Comparison of ENCODE assay signal across 8 cellular contexts in genomic region chr6:33160728-33161323, GRCh38. TPM values are rescaled to one million over a fixed set of nuclear protein-coding genes. Genes with fewer than 3 reads are reported as not detected.
DNase-seq lines count a peak whose midpoint lies in the region; ATAC-seq lines count a peak whose summit lies in the region.

No MANE protein-coding gene starts in this region.

- H3K27me3 ChIP-seq in naive thymus-derived CD4-positive, alpha-beta T cell (ENCODE audit: control insufficient read depth in 2 of 2, insufficient read depth in 2 of 2, low read length in 2 of 2) = no peaks in the 10 kb centered on the region

- H3K4me1 ChIP-seq in naive thymus-derived CD4-positive, alpha-beta T cell (ENCODE audit: control insufficient read depth in 2 of 2, insufficient read depth in 2 of 2, low read length in 2 of 2) = no peaks in the 10 kb centered on the region

- no peaks in the 10 kb centered on the region for H3K36me3 Mint-ChIP-seq in naive thymus-derived CD4-positive, alpha-beta T cell

- peak overlapping the region in 1 of 9 donors; percentile 63 for H3K27ac Mint-ChIP-seq in naive thymus-derived CD4-positive, alpha-beta T cell

- H3K9me3 ChIP-seq in naive thymus-derived CD4-positive, alpha-beta T cell (ENCODE audit: control insufficient read depth in 2 of 3, low read length in 3 of 3) = no peaks in the 10 kb centered on the region

- ATAC-seq in naive thymus-derived CD4-positive, alpha-beta T cell = no peak
- ATAC-seq in HG03378 (IDR thresholded peaks at IDR 0.05; ENCODE audit: unreplicated experiment) (no peak), HG02759 (IDR thresholded peaks at IDR 0.05; ENCODE audit: unreplicated experiment) (no peak)

- no peaks in the 10 kb centered on the region for H3K36me3 ChIP-seq in naive thymus-derived CD4-positive, alpha-beta T cell (ENCODE audit: control insufficient read depth in 2 of 3, insufficient read depth in 3 of 3, low read length in 3 of 3)

- POLR2A ChIA-PET in naive thymus-derived CD4-positive, alpha-beta T cell (lab: Charles Lee) = interaction anchor here (1.0 to 4.5 kb wide), 3 partner anchors 34 to 88 kb away, joined by 4 to 28 read pairs (median 5); no protein-coding TSS in a partner anchor

- peaks cover 8 to 16% (median 10%) of the 10 kb centered on the region in 7 donors for H3K4me1 Mint-ChIP-seq in naive thymus-derived CD4-positive, alpha-beta T cell

- peak; percentile 60 for DNase-seq in activated effector memory CD4-positive, alpha-beta T cell treated with anti-CD3 and anti-CD28 coated beads, Interleukin-2, amount 50 U/mL, for 16 hours
- no peak for DNase-seq in activated effector memory CD4-positive, alpha-beta T cell treated with Interleukin-2 at 50 U/mL for 16 hours
- DNase-seq in RPMI8226 = peak; percentile 78
- DNase-seq in epidermal melanocyte (ENCODE audit: insufficient read length, low spot score) = peak; percentile 87
- no peak for DNase-seq in naive thymus-derived CD4-positive, alpha-beta T cell
- no peak for DNase-seq in HuH-7 (ENCODE audit: low spot score)

- CTCF ChIA-PET in naive thymus-derived CD4-positive, alpha-beta T cell (lab: Charles Lee) = interaction anchor here (1.1 to 6.0 kb wide), 5 partner anchors 8 to 270 kb away, joined by 3 to 73 read pairs (median 3); partner anchors contain the start of genes RXRB and SLC39A7

- H3K9me3 Mint-ChIP-seq in naive thymus-derived CD4-positive, alpha-beta T cell = no peaks in the 10 kb centered on the region

- intact Hi-C loops in naive thymus-derived CD4-positive, alpha-beta T cell (cut with micrococcal nuclease) = loop anchor here (1.0 to 5.0 kb wide), 4 partner anchors 36 to 138 kb away; no protein-coding TSS in a partner anchor

- H3K4me3 Mint-ChIP-seq in naive thymus-derived CD4-positive, alpha-beta T cell = peak overlapping the region in 6 of 10 donors; percentile 76 to 90 (median 88)

- H3K27ac ChIP-seq in naive thymus-derived CD4-positive, alpha-beta T cell (ENCODE audit: low read depth, low read length) = no peak overlapping the region

- H3K4me3 ChIP-seq in naive thymus-derived CD4-positive, alpha-beta T cell (ENCODE audit: low read length) = no peak overlapping the region

- H3K27me3 Mint-ChIP-seq in naive thymus-derived CD4-positive, alpha-beta T cell = peaks cover 0 to 8% (median 0%) of the 10 kb centered on the region in 5 donors

RNA-seq across cellular contexts. Expression of gene COL11A2, which starts 31.4 kb away (rescaled TPM):
- total RNA-seq in naive thymus-derived CD4-positive, alpha-beta T cell = 1 to 10 TPM in 3 of 5 experiments, under 1 TPM in 2; 0.51 to 3.5 (median 2.5) TPM
- under 1 TPM in 1 of 2 donors, not detected in 1; 0.26 TPM for polyA plus RNA-seq in naive thymus-derived CD4-positive, alpha-beta T cell

RNA-seq across cellular contexts. Expression of gene RXRB, which starts 39.6 kb away (rescaled TPM):
- total RNA-seq in naive thymus-derived CD4-positive, alpha-beta T cell = 100 to 1,000 TPM in 1 of 5 experiments, 10 to 100 TPM in 4; 50.3 to 103 (median 76.2) TPM
- polyA plus RNA-seq in naive thymus-derived CD4-positive, alpha-beta T cell = 1 to 10 TPM; 7.6 to 9.4 TPM

RNA-seq across cellular contexts. Expression of gene SLC39A7, which starts 39.8 kb away (rescaled TPM):
- 10 to 100 TPM; 19.1 to 51.9 (median 27.9) TPM for total RNA-seq in naive thymus-derived CD4-positive, alpha-beta T cell
- polyA plus RNA-seq in naive thymus-derived CD4-positive, alpha-beta T cell = 10 to 100 TPM; 23.3 to 24.8 TPM

RNA-seq across cellular contexts. Expression of gene HSD17B8, which starts 43.6 kb away (rescaled TPM):
- 10 to 100 TPM in 4 of 5 experiments, 1 to 10 TPM in 1; 9.7 to 19.5 (median 10.7) TPM for total RNA-seq in naive thymus-derived CD4-positive, alpha-beta T cell
- 10 to 100 TPM; 62.6 to 67.0 TPM for polyA plus RNA-seq in naive thymus-derived CD4-positive, alpha-beta T cell

RNA-seq across cellular contexts. Expression of gene RING1, which starts 47.5 kb away (rescaled TPM):
- 10 to 100 TPM; 36.2 to 47.2 (median 44.5) TPM for total RNA-seq in naive thymus-derived CD4-positive, alpha-beta T cell
- 10 to 100 TPM in 1 of 2 donors, 1 to 10 TPM in 1; 9.5 to 10.4 TPM for polyA plus RNA-seq in naive thymus-derived CD4-positive, alpha-beta T cell

Comparison
In these comparisons a context has a peak if more than half of its experiments do, and no peak if none do; other contexts are left out.
1. DNase-seq: peak in activated effector memory CD4-positive, alpha-beta T cell treated with anti-CD3 and anti-CD28 coated beads, Interleukin-2, amount 50 U/mL, for 16 hours (single experiment), RPMI8226 (single experiment) and epidermal melanocyte (single experiment); none in activated effector memory CD4-positive, alpha-beta T cell treated with Interleukin-2 at 50 U/mL for 16 hours (single experiment), naive thymus-derived CD4-positive, alpha-beta T cell (0 of 9) and HuH-7 (single experiment).